Comparison of ENCODE assay signal across 1 cellular context in the genomic region with DNA sequence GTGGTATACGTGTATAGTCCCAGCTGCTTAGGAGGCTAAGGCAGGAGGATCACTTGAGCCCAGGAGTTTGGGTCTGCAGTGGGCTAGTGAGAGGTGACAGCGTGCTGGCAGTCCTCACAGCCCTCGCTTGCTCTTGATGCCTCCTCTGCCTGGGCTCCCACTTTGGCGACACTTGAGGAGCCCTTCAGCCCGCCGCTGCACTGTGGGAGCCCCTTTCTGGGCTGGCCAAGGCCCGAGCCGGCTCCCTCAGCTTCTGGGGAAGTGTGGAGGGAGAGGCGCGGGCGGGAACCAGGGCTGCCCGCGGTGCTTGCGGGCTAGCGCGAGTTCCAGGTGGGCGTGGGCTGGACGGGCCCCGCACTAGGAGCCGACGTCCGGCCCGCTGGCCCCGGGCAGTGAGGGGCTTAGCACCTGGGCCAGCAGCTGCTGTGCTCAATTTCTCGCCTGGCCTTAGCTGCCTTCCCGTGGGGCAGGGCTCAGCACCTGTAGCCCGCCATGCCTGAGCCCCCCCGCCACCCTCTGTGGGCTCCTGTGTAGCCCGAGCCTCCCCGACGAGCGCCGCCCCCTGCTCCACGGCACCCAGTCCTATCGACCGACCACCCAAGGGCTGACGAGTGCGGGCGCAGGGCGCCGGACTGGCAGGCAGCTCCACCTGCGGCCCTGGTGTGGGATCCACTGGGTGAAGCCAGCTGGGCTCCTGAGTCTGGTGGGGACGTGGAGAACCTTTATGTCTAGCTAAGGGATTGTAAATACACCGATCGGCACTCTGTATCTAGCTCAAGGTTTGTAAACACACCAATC.
TF ChIP-seq lines count a peak whose summit lies in the region.

No MANE protein-coding gene starts in this region.

TF ChIP-seq in K562, 482 proteins besides CTCF, POLR2A, EP300 and RAD21:
- TF ChIP-seq, protein P1, sequence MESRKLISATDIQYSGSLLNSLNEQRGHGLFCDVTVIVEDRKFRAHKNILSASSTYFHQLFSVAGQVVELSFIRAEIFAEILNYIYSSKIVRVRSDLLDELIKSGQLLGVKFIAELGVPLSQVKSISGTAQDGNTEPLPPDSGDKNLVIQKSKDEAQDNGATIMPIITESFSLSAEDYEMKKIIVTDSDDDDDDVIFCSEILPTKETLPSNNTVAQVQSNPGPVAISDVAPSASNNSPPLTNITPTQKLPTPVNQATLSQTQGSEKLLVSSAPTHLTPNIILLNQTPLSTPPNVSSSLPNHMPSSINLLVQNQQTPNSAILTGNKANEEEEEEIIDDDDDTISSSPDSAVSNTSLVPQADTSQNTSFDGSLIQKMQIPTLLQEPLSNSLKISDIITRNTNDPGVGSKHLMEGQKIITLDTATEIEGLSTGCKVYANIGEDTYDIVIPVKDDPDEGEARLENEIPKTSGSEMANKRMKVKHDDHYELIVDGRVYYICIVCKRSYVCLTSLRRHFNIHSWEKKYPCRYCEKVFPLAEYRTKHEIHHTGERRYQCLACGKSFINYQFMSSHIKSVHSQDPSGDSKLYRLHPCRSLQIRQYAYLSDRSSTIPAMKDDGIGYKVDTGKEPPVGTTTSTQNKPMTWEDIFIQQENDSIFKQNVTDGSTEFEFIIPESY (CRISPR knock-in tag; IDR thresholded peaks at IDR 0.05) = 0 out of 2 replicates have a peak, but pooled peaks have one; percentile 18
